Comparison of ENCODE assay signal across 8 cellular contexts in genomic region chrX:129115104-129115503, GRCh38.
DNase-seq lines count a peak whose midpoint lies in the region; ATAC-seq, FAIRE-seq and TF ChIP-seq lines count a peak whose summit lies in the region.

No MANE protein-coding gene starts in this region.

- FAIRE-seq in GM19239 (lab: Jason Lieb, UNC), result peak; percentile 8

- no peak for TF ChIP-seq CTCF in gastrocnemius medialis (IDR thresholded peaks at IDR 0.05 in 4 of 5, conservative IDR thresholded peaks at IDR 0.05 in 1 of 5)

- no peaks in the 10 kb centered on the region for H3K9me3 ChIP-seq in gastrocnemius medialis

- no peak for TF ChIP-seq POLR2A in gastrocnemius medialis (IDR thresholded peaks at IDR 0.05)

- H3K4me3 ChIP-seq in gastrocnemius medialis, result no peak overlapping the region

- in situ Hi-C loops in SK-MEL-5 (cut with HindIII; ENCODE audit: low pct_unique_long_range_greater_than_20kb, low sequenced_read_pairs), result no loop called here
- in situ Hi-C loops in gastrocnemius medialis (cut with MboI; ENCODE audit: low sequenced_read_pairs in 4 of 4), result no loop called here

- intact Hi-C loops in gastrocnemius medialis (cut with DNase I; ENCODE audit: low total_unique reads), result no loop called here

- H3K36me3 ChIP-seq in gastrocnemius medialis, result no peaks in the 10 kb centered on the region

- DNase-seq in EL, result peak; percentile 1
- DNase-seq in GM19239 (ENCODE audit: insufficient read length, low spot score), result peak; percentile 2
- DNase-seq in SK-MEL-5 (ENCODE audit: low read depth, low spot score), result peak; percentile 75
- DNase-seq in iris pigment epithelial cell (ENCODE audit: low read depth), result peak; percentile 28
- no peak for DNase-seq in cerebellum (ENCODE audit: low spot score)
- DNase-seq in NCI-H128 (lab: John Stamatoyannopoulos, UW; ENCODE audit: unreplicated experiment), result no peak
- DNase-seq in gastrocnemius medialis, result no peak

- no peaks in the 10 kb centered on the region for H3K27me3 ChIP-seq in gastrocnemius medialis

- H3K4me1 ChIP-seq in gastrocnemius medialis, result no peaks in the 10 kb centered on the region

- no peak overlapping the region for H3K27ac ChIP-seq in gastrocnemius medialis

- peak; percentile 46 for ATAC-seq in HG03521 (IDR thresholded peaks at IDR 0.05; ENCODE audit: unreplicated experiment)
- no peak for ATAC-seq in gastrocnemius medialis

Comparison
In these comparisons a context has a peak if more than half of its experiments do, and no peak if none do; other contexts are left out.
1. DNase-seq: peak in EL (single experiment), GM19239 (single experiment), SK-MEL-5 (single experiment) and iris pigment epithelial cell (single experiment); none in cerebellum (single experiment), NCI-H128 (single experiment) and gastrocnemius medialis (0 of 2).